ENCODE assay signal across 8 cellular contexts in genomic region chr7:47819054-47819920, GRCh38.
DNase-seq lines count a peak whose midpoint lies in the region; ATAC-seq and TF ChIP-seq lines count a peak whose summit lies in the region.

No MANE protein-coding gene starts in this region.

- H3K36me3 Mint-ChIP-seq in nephron (ENCODE audit: low read depth), result no peaks in the 10 kb centered on the region

- intact Hi-C loops in uterus (cut with DNase I; ENCODE audit: low total_unique reads), result loop anchor here (2.0 to 10.0 kb wide), 3 partner anchors 374 to 1904 kb away; no protein-coding TSS in a partner anchor

- no peak for TF ChIP-seq POLR2A in uterus (IDR thresholded peaks at IDR 0.05)

- no peak overlapping the region for H3K9ac ChIP-seq in fibroblast of lung (ENCODE audit: insufficient read depth, low read length)

- H3K9me3 Mint-ChIP-seq in nephron, result no peaks in the 10 kb centered on the region

- H3K4me1 Mint-ChIP-seq in nephron, result peaks cover 25% of the 10 kb centered on the region

- no peaks in the 10 kb centered on the region for H3K27me3 ChIP-seq in HAP-1 (ENCODE audit: low read depth)
- H3K27me3 ChIP-seq in fibroblast of lung (ENCODE audit: control insufficient read depth, insufficient read depth, low read length), result no peaks in the 10 kb centered on the region
- H3K27me3 ChIP-seq in uterus, result no peaks in the 10 kb centered on the region

- H3K36me3 ChIP-seq in HAP-1 (replicated peaks), result no peaks in the 10 kb centered on the region
- H3K36me3 ChIP-seq in fibroblast of lung (ENCODE audit: control insufficient read depth, insufficient read depth, low read length), result no peaks in the 10 kb centered on the region
- H3K36me3 ChIP-seq in uterus, result no peaks in the 10 kb centered on the region

- TF ChIP-seq CTCF in fibroblast of lung (conservative IDR thresholded peaks at IDR 0.05 in 1 of 2, IDR thresholded peaks at IDR 0.05 in 1 of 2; ENCODE audit: low read depth in 1 of 2, low read length in 2 of 2), result peak; percentile 97 to 98
- peak; percentile 94 to 96 (median 94) for TF ChIP-seq CTCF in nephron (IDR thresholded peaks at IDR 0.05; ENCODE audit: unreplicated experiment in 3 of 3)
- TF ChIP-seq CTCF in uterus (IDR thresholded peaks at IDR 0.05), result peak; percentile 87 to 96 (median 92)

- H3K79me2 ChIP-seq in fibroblast of lung (ENCODE audit: control insufficient read depth, insufficient read depth, low read length), result no peaks in the 10 kb centered on the region

- H3K9me3 ChIP-seq in HAP-1 (no peaks in the 10 kb centered on the region), fibroblast of lung (ENCODE audit: control insufficient read depth, insufficient read depth, low read depth, low read length) (no peaks in the 10 kb centered on the region), uterus (no peaks in the 10 kb centered on the region)

- peak overlapping the region in 1 of 3 experiments; percentile 7 for H3K27ac Mint-ChIP-seq in nephron

- H4K20me1 ChIP-seq in fibroblast of lung (ENCODE audit: control insufficient read depth, extremely low read depth, insufficient read depth, low read length), result no peaks in the 10 kb centered on the region

- peak; percentile 80 for DNase-seq in DMS53 (lab: John Stamatoyannopoulos, UW)
- DNase-seq in HAP-1 (ENCODE audit: low spot score in 2 of 2), result peak; percentile 57 to 82
- DNase-seq in NCI-H226, result peak; percentile 29
- peak in 2 of 3 experiments; percentile 2 to 12 for DNase-seq in activated CD8-positive, alpha-beta memory T cell treated with anti-CD3 and anti-CD28 coated beads for 48 hours (ENCODE audit: low read depth in 2 of 3, low spot score in 2 of 3)
- peak; percentile 62 to 88 for DNase-seq in fibroblast of lung (ENCODE audit: low read depth in 2 of 2)
- peak; percentile 76 to 79 for DNase-seq in uterus

- H3K4me2 ChIP-seq in fibroblast of lung (ENCODE audit: extremely low read depth, insufficient read depth, low read length), result no peak overlapping the region

- no peak for ATAC-seq in GM21619 (IDR thresholded peaks at IDR 0.05; ENCODE audit: unreplicated experiment)

- peaks cover 4% of the 10 kb centered on the region for H3K27me3 Mint-ChIP-seq in nephron (ENCODE audit: low read depth)

- H3K4me3 ChIP-seq in HAP-1 (no peak overlapping the region), fibroblast of lung (replicated peaks in 1 of 4; ENCODE audit: control extremely low read depth in 1 of 4, insufficient read depth in 1 of 4, low read depth in 3 of 4, low read length in 4 of 4) (no peak overlapping the region), uterus (no peak overlapping the region)

- H3K4me3 Mint-ChIP-seq in nephron, result no peak overlapping the region

- no peak overlapping the region for H2AFZ ChIP-seq in fibroblast of lung (ENCODE audit: low read length)

- H3K27ac ChIP-seq in fibroblast of lung (ENCODE audit: insufficient read depth, low read length) (no peak overlapping the region), uterus (no peak overlapping the region)

- in situ Hi-C loops in HAP-1 (cut with MboI; ENCODE audit: low sequenced_read_pairs), result loop anchor here (10.0 kb wide), 1 partner anchor 344 kb away; no protein-coding TSS in a partner anchor

- no peaks in the 10 kb centered on the region for H3K4me1 ChIP-seq in HAP-1
- H3K4me1 ChIP-seq in fibroblast of lung (ENCODE audit: control insufficient read depth, extremely low read depth, insufficient read depth, low read length), result no peaks in the 10 kb centered on the region
- no peaks in the 10 kb centered on the region for H3K4me1 ChIP-seq in uterus

Comparison
In these comparisons a context has a peak if more than half of its experiments do, and no peak if none do; other contexts are left out.
1. DNase-seq: peak in every context shown above with its lines; median percentile 80 in DMS53; 78 in uterus; 75 in fibroblast of lung; 70 in HAP-1; 29 in NCI-H226; 7 in activated CD8-positive, alpha-beta memory T cell treated with anti-CD3 and anti-CD28 coated beads for 48 hours.